6 cellular contexts compared by ENCODE assay signal in genomic region chr6:82197245-82197644, GRCh38. TPM values are rescaled to one million over a fixed set of nuclear protein-coding genes. Genes with fewer than 3 reads are reported as not detected.
DNase-seq lines count a peak whose midpoint lies in the region; ATAC-seq, FAIRE-seq and TF ChIP-seq lines count a peak whose summit lies in the region.
"Not testable (repeated sequence)": the region's sequence is repeated elsewhere in the genome, so short reads cannot be mapped to it uniquely, and the experiment has no call there.

No MANE protein-coding gene starts in this region.

- not testable (repeated sequence) for H3K4me2 ChIP-seq in neural progenitor cell

- 87 to 96% methylated on average over 4 to 5 of the region's 5 CpGs for WGBS in endodermal cell (ENCODE audit: insufficient coverage in 1 of 2, insufficient read length in 1 of 2), 2 experiments

- not testable (repeated sequence) for H2AFZ ChIP-seq in neural progenitor cell (replicated peaks)

- H3K4me3 ChIP-seq in endodermal cell (ENCODE audit: low read length); left ventricle myocardium inferior; neural progenitor cell; subcutaneous abdominal adipose tissue (ENCODE audit: low read depth in 1 of 5, low read length in 5 of 5): not testable (repeated sequence)

- not testable (repeated sequence) for TF ChIP-seq CTCF in endodermal cell (conservative IDR thresholded peaks at IDR 0.05); left ventricle myocardium inferior (IDR thresholded peaks at IDR 0.05; ENCODE audit: borderline replicate concordance); neural progenitor cell (IDR thresholded peaks at IDR 0.05)

- H3K9me3 ChIP-seq in endodermal cell (ENCODE audit: control insufficient read depth, low read length); left ventricle myocardium inferior (replicated peaks); neural progenitor cell (ENCODE audit: low read depth); subcutaneous abdominal adipose tissue (ENCODE audit: control insufficient read depth in 5 of 5, low read length in 5 of 5): not testable (repeated sequence)

- H3K36me3 ChIP-seq in endodermal cell (ENCODE audit: control insufficient read depth, insufficient read depth, low read length), result peaks cover 94% of the 10 kb centered on the region
- peaks cover 75% of the 10 kb centered on the region for H3K36me3 ChIP-seq in left ventricle myocardium inferior
- peaks cover 23% of the 10 kb centered on the region for H3K36me3 ChIP-seq in neural progenitor cell
- H3K36me3 ChIP-seq in subcutaneous abdominal adipose tissue (ENCODE audit: control insufficient read depth in 5 of 5, insufficient read depth in 5 of 5, low read length in 5 of 5), result peaks cover 27 to 62% (median 48%) of the 10 kb centered on the region in 5 donors

- not testable (repeated sequence) for H3K79me2 ChIP-seq in neural progenitor cell (ENCODE audit: low read depth)

- FAIRE-seq in G401.6 (lab: Jason Lieb, UNC), result peak; percentile 72

- peaks cover 58% of the 10 kb centered on the region for H3K36me3 Mint-ChIP-seq in endodermal cell (ENCODE audit: low read depth)
- peaks cover 19% of the 10 kb centered on the region for H3K36me3 Mint-ChIP-seq in neural progenitor cell

- H3K27me3 ChIP-seq in endodermal cell (ENCODE audit: control insufficient read depth, insufficient read depth, low read length, poor library complexity, severe bottlenecking); left ventricle myocardium inferior (ENCODE audit: low read depth); neural progenitor cell; subcutaneous abdominal adipose tissue (ENCODE audit: control insufficient read depth in 5 of 5, insufficient read depth in 4 of 5, low read length in 5 of 5): not testable (repeated sequence)

- H3K27me3 Mint-ChIP-seq in endodermal cell (ENCODE audit: insufficient read depth); neural progenitor cell (ENCODE audit: insufficient read depth, low read depth): not testable (repeated sequence)

- not testable (repeated sequence) for DNase-seq in endodermal cell; Right ventricle myocardium superior; left ventricle myocardium inferior; neural progenitor cell (ENCODE audit: low spot score)

- H3K4me3 Mint-ChIP-seq in endodermal cell, neural progenitor cell: not testable (repeated sequence)

- H3K9me3 Mint-ChIP-seq in endodermal cell, neural progenitor cell: not testable (repeated sequence)

- H3K4me1 ChIP-seq in endodermal cell (ENCODE audit: control insufficient read depth, insufficient read depth, low read length); neural progenitor cell: not testable (repeated sequence)
- H3K4me1 ChIP-seq in left ventricle myocardium inferior (peaks cover 23% of the 10 kb centered on the region), subcutaneous abdominal adipose tissue (ENCODE audit: control insufficient read depth in 5 of 5, insufficient read depth in 5 of 5, low read length in 5 of 5) (peaks cover 0 to 14% (median 7%) of the 10 kb centered on the region in 5 donors)

- H3K27ac Mint-ChIP-seq in endodermal cell, result peak overlapping the region; percentile 30
- not testable (repeated sequence) for H3K27ac Mint-ChIP-seq in neural progenitor cell

- H3F3A ChIP-seq in neural progenitor cell (ENCODE audit: low read depth), result not testable (repeated sequence)

- ATAC-seq in Right ventricle myocardium superior (ENCODE audit: poor library complexity), result peak; percentile 36

- H3K9ac ChIP-seq in endodermal cell (ENCODE audit: extremely low read depth, low read length, poor library complexity, severe bottlenecking); subcutaneous abdominal adipose tissue (ENCODE audit: low read length in 5 of 5): not testable (repeated sequence)
- peak overlapping the region; percentile 11 for H3K9ac ChIP-seq in neural progenitor cell

- H4K20me1 ChIP-seq in neural progenitor cell (ENCODE audit: low read depth), result not testable (repeated sequence)

- intact Hi-C loops in Right ventricle myocardium superior (cut with DNase I); left ventricle myocardium inferior (cut with micrococcal nuclease): not testable (repeated sequence)

- H3K27ac ChIP-seq in endodermal cell (ENCODE audit: low read depth, low read length); neural progenitor cell: not testable (repeated sequence)
- H3K27ac ChIP-seq in left ventricle myocardium inferior (replicated peaks), result peak overlapping the region; percentile 45
- H3K27ac ChIP-seq in subcutaneous abdominal adipose tissue (ENCODE audit: low read depth, low read length), result peak overlapping the region; percentile 46

- H3K4me1 Mint-ChIP-seq in endodermal cell, neural progenitor cell: not testable (repeated sequence)

RNA-seq across cellular contexts. Expression of gene IBTK, which starts 50.3 kb away (rescaled TPM):
- total RNA-seq in endodermal cell (10 to 100 TPM; 35.8 to 46.2 TPM), Right ventricle myocardium superior (25.6 TPM), left ventricle myocardium inferior (28.5 TPM), neural progenitor cell (ENCODE audit: low replicate concordance) (19.5 and 33.7 TPM in 2 replicates)
- 29.1 TPM for polyA plus RNA-seq in endodermal cell (2013, experiment 1 of 2)
- polyA plus RNA-seq in endodermal cell (2013, experiment 2 of 2), result 29.0 TPM
